In genomic region chr16:28321700-28322411, GRCh38 we compare ENCODE assay signal across 8 cellular contexts. TPM values are rescaled to one million over a fixed set of nuclear protein-coding genes. Genes with fewer than 3 reads are reported as not detected.
DNase-seq lines count a peak whose midpoint lies in the region; ATAC-seq, FAIRE-seq and TF ChIP-seq lines count a peak whose summit lies in the region.

No MANE protein-coding gene starts in this region.

- no peak for ATAC-seq in GM18867 (IDR thresholded peaks at IDR 0.05; ENCODE audit: unreplicated experiment)
- no peak for ATAC-seq in GM18511 (IDR thresholded peaks at IDR 0.05; ENCODE audit: unreplicated experiment)

- no peaks in the 10 kb centered on the region for H3K27me3 Mint-ChIP-seq in activated CD4-positive, alpha-beta memory T cell treated with anti-CD3 and anti-CD28 coated beads, Interleukin-2, amount 10 ng/mL, durations not matched to agents 7 days and 5 days

- H3K4me3 Mint-ChIP-seq in activated CD4-positive, alpha-beta memory T cell treated with anti-CD3 and anti-CD28 coated beads, Interleukin-2, amount 10 ng/mL, durations not matched to agents 7 days and 5 days: no peak overlapping the region

- H3K27ac Mint-ChIP-seq in activated CD4-positive, alpha-beta memory T cell treated with anti-CD3 and anti-CD28 coated beads, Interleukin-2, amount 10 ng/mL, durations not matched to agents 7 days and 5 days: no peak overlapping the region

- DNase-seq in COLO668 (lab: John Stamatoyannopoulos, UW; ENCODE audit: unreplicated experiment) (peak; percentile 4), HTR-8/SVneo (ENCODE audit: insufficient read length, low spot score) (peak; percentile 58), fibroblast of mammary gland (ENCODE audit: low read depth) (peak; percentile 8), retina (peak; percentile 54), NCI-H345 treated with DMSO at 0.1 percent for 48 hours (lab: John Stamatoyannopoulos, UW; ENCODE audit: unreplicated experiment) (no peak)
- DNase-seq in activated CD4-positive, alpha-beta memory T cell treated with anti-CD3 and anti-CD28 coated beads, Interleukin-2, amount 10 ng/mL, durations not matched to agents 7 days and 5 days: peak; percentile 54

- H3K4me1 Mint-ChIP-seq in activated CD4-positive, alpha-beta memory T cell treated with anti-CD3 and anti-CD28 coated beads, Interleukin-2, amount 10 ng/mL, durations not matched to agents 7 days and 5 days: peaks cover 4% of the 10 kb centered on the region

- H3K9me3 Mint-ChIP-seq in activated CD4-positive, alpha-beta memory T cell treated with anti-CD3 and anti-CD28 coated beads, Interleukin-2, amount 10 ng/mL, durations not matched to agents 7 days and 5 days: no peaks in the 10 kb centered on the region

- peak; percentile 78 for TF ChIP-seq CTCF in fibroblast of mammary gland (conservative IDR thresholded peaks at IDR 0.05; ENCODE audit: control insufficient read depth, insufficient read depth, low read depth, low read length)

- no peaks in the 10 kb centered on the region for H3K36me3 Mint-ChIP-seq in activated CD4-positive, alpha-beta memory T cell treated with anti-CD3 and anti-CD28 coated beads, Interleukin-2, amount 10 ng/mL, durations not matched to agents 7 days and 5 days (ENCODE audit: low read depth)

- no peak overlapping the region for H3K4me3 ChIP-seq in fibroblast of mammary gland (ENCODE audit: control insufficient read depth, low read depth, low read length)

- POLR2A ChIA-PET in activated CD4-positive, alpha-beta memory T cell treated with anti-CD3 and anti-CD28 coated beads, Interleukin-2, amount 10 ng/mL, durations not matched to agents 7 days and 5 days (lab: Charles Lee): interaction anchor here (0.7 to 1.2 kb wide), 4 partner anchors 12 to 44 kb away, joined by 3 to 5 read pairs (median 4); no protein-coding TSS in a partner anchor

- CTCF ChIA-PET in activated CD4-positive, alpha-beta memory T cell treated with anti-CD3 and anti-CD28 coated beads, Interleukin-2, amount 10 ng/mL, durations not matched to agents 7 days and 5 days (lab: Charles Lee): interaction anchor here (0.7 to 7.5 kb wide), 9 partner anchors 9 to 294 kb away, joined by 3 to 170 read pairs (median 4); partner anchors contain the start of gene SBK1

- FAIRE-seq in HTR-8/SVneo (lab: Jason Lieb, UNC): no peak

RNA-seq across cellular contexts. Expression of gene SBK1, which starts 29.5 kb away (rescaled TPM):
- total RNA-seq in activated CD4-positive, alpha-beta memory T cell treated with anti-CD3 and anti-CD28 coated beads, Interleukin-2, amount 10 ng/mL, durations not matched to agents 7 days and 5 days: 1 to 10 TPM; 9.8 TPM

RNA-seq across cellular contexts. Expression of gene NPIPB6, which starts 41.5 kb away (rescaled TPM):
- 1 to 10 TPM in 1 of 2 experiments, under 1 TPM in 1; 0.60 to 1.5 TPM for total RNA-seq in activated CD4-positive, alpha-beta memory T cell treated with anti-CD3 and anti-CD28 coated beads, Interleukin-2, amount 10 ng/mL, durations not matched to agents 7 days and 5 days
